15 cellular contexts compared by ENCODE assay signal in genomic region chrX:20026278-20026677, GRCh38. TPM values are rescaled to one million over a fixed set of nuclear protein-coding genes. Genes with fewer than 3 reads are reported as not detected.
DNase-seq lines count a peak whose midpoint lies in the region; TF ChIP-seq lines count a peak whose summit lies in the region.
"Had no signal": no experiment of that assay in that cellular context is flagged by ENCODE, and none has a peak within 500 bp of the region (broad histone marks: within the 10 kb centered on the region; RNA-seq: fewer than 3 reads in every experiment).

No MANE protein-coding gene starts in this region.

- TF ChIP-seq CTCF in choroid plexus epithelial cell (conservative IDR thresholded peaks at IDR 0.05; ENCODE audit: low read depth, low read length): no peak

- H3K27ac Mint-ChIP-seq in T-helper 2 cell treated with Interferon-gamma antibody and Interleukin-4, amounts not matched to agents 5 μg/mL and 100 μg/mL, for 36 hours: no peak overlapping the region
- H3K27ac Mint-ChIP-seq: CD8-positive, alpha-beta T cell; H9; stimulated activated naive B cell treated with anti-CD40 and anti-IgM and Interleukin-4, amounts not matched to agents 10 μg/mL and 1 μg/mL and 100 μg/mL, for 72 hours had no signal

- no peaks in the 10 kb centered on the region for H3K9me3 Mint-ChIP-seq in T-helper 2 cell treated with Interferon-gamma antibody and Interleukin-4, amounts not matched to agents 5 μg/mL and 100 μg/mL, for 36 hours
- H3K9me3 Mint-ChIP-seq: CD8-positive, alpha-beta T cell; stimulated activated naive B cell treated with anti-CD40 and anti-IgM and Interleukin-4, amounts not matched to agents 10 μg/mL and 1 μg/mL and 100 μg/mL, for 72 hours had no signal

- no peaks in the 10 kb centered on the region for H3K36me3 Mint-ChIP-seq in T-helper 2 cell treated with Interferon-gamma antibody and Interleukin-4, amounts not matched to agents 5 μg/mL and 100 μg/mL, for 36 hours (ENCODE audit: low read depth)
- H3K36me3 Mint-ChIP-seq: CD8-positive, alpha-beta T cell had no signal

- peaks cover 2% of the 10 kb centered on the region for H3K4me1 Mint-ChIP-seq in T-helper 2 cell treated with Interferon-gamma antibody and Interleukin-4, amounts not matched to agents 5 μg/mL and 100 μg/mL, for 36 hours (ENCODE audit: low read depth)
- H3K4me1 Mint-ChIP-seq: stimulated activated naive B cell treated with anti-CD40 and anti-IgM and Interleukin-4, amounts not matched to agents 10 μg/mL and 1 μg/mL and 100 μg/mL, for 72 hours had no signal

- no peak overlapping the region for H3K9ac ChIP-seq in NT2/D1 (ENCODE audit: insufficient read length, low read depth)

- peaks cover 4% of the 10 kb centered on the region for H3K4me1 ChIP-seq in NT2/D1 (ENCODE audit: insufficient read depth, insufficient read length)
- H3K4me1 ChIP-seq: vagina had no signal

- no peak overlapping the region for H3K4me3 Mint-ChIP-seq in T-helper 2 cell treated with Interferon-gamma antibody and Interleukin-4, amounts not matched to agents 5 μg/mL and 100 μg/mL, for 36 hours
- H3K4me3 Mint-ChIP-seq: CD8-positive, alpha-beta T cell; H9; stimulated activated naive B cell treated with anti-CD40 and anti-IgM and Interleukin-4, amounts not matched to agents 10 μg/mL and 1 μg/mL and 100 μg/mL, for 72 hours had no signal

- no peaks in the 10 kb centered on the region for H3K27me3 Mint-ChIP-seq in T-helper 2 cell treated with Interferon-gamma antibody and Interleukin-4, amounts not matched to agents 5 μg/mL and 100 μg/mL, for 36 hours (ENCODE audit: low read depth)

- no peak overlapping the region for H3K4me3 ChIP-seq in NT2/D1 (ENCODE audit: insufficient read length, low read depth)
- no peak overlapping the region for H3K4me3 ChIP-seq in choroid plexus epithelial cell (ENCODE audit: low read depth, low read length)
- H3K4me3 ChIP-seq: vagina had no signal

- no peaks in the 10 kb centered on the region for H3K36me3 ChIP-seq in NT2/D1 (ENCODE audit: insufficient read depth, insufficient read length, low read length)
- H3K36me3 ChIP-seq: vagina had no signal

- H3K9me3 ChIP-seq in NT2/D1 (ENCODE audit: insufficient read depth, low read length): no peaks in the 10 kb centered on the region
- H3K9me3 ChIP-seq: vagina had no signal

- H3K27me3 ChIP-seq in NT2/D1 (ENCODE audit: insufficient read depth, insufficient read length): no peaks in the 10 kb centered on the region
- H3K27me3 ChIP-seq: vagina had no signal

- peak; percentile 22 for DNase-seq in H4 (ENCODE audit: low spot score)
- DNase-seq in NT2/D1 (ENCODE audit: low read depth, low spot score): peak; percentile 22
- peak; percentile 21 for DNase-seq in choroid plexus epithelial cell (ENCODE audit: low read depth)
- peak; percentile 15 for DNase-seq in non-pigmented ciliary epithelial cell (ENCODE audit: low read depth)
- DNase-seq in NCI-H1048 (lab: John Stamatoyannopoulos, UW): no peak
- DNase-seq in activated gamma-delta T cell treated with Interleukin-2 at 50 U/mL for 16 hours: no peak
- DNase-seq in T-helper 2 cell treated with Interferon-gamma antibody and Interleukin-4, amounts not matched to agents 5 μg/mL and 100 μg/mL, for 36 hours (ENCODE audit: low spot score): no peak
- DNase-seq: activated CD4-positive, CD25-positive, alpha-beta regulatory T cell; activated naive CD4-positive, alpha-beta T cell treated with anti-CD3 and anti-CD28 coated beads, Interleukin-2, amount 50 U/mL, for 16 hours; CD8-positive, alpha-beta T cell; H9; NCI-H1417; NCI-H446; stimulated activated naive B cell treated with anti-CD40 and anti-IgM and Interleukin-4, amounts not matched to agents 10 μg/mL and 1 μg/mL and 100 μg/mL, for 72 hours had no signal

RNA-seq across cellular contexts. Expression of gene BCLAF3, which starts 35.4 kb away (rescaled TPM):
- 1.7 and 1.9 TPM in 2 replicates for total RNA-seq in H4 (2014; rRNA removed; shearing (Covaris generic))

Comparison
In these comparisons a context has a peak if more than half of its experiments do, and no peak if none do; other contexts are left out.
1. DNase-seq: peak in H4 (single experiment), NT2/D1 (single experiment), choroid plexus epithelial cell (single experiment) and non-pigmented ciliary epithelial cell (single experiment); none in NCI-H1048 (single experiment), activated gamma-delta T cell treated with Interleukin-2 at 50 U/mL for 16 hours (single experiment) and T-helper 2 cell treated with Interferon-gamma antibody and Interleukin-4, amounts not matched to agents 5 μg/mL and 100 μg/mL, for 36 hours (single experiment).